In genomic region chr11:125423247-125423849, GRCh38 we compare ENCODE assay signal across 9 cellular contexts.
DNase-seq lines count a peak whose midpoint lies in the region; ATAC-seq and TF ChIP-seq lines count a peak whose summit lies in the region.
"Had no signal": no experiment of that assay in that cellular context is flagged by ENCODE, and none has a peak within 500 bp of the region (broad histone marks: within the 10 kb centered on the region; RNA-seq: fewer than 3 reads in every experiment).

No MANE protein-coding gene starts in this region.

- no peak overlapping the region for H3K4me3 Mint-ChIP-seq in activated CD4-positive, alpha-beta T cell treated with anti-CD3 and anti-CD28 coated beads, Interleukin-2, amount 10 ng/mL, durations not matched to agents 7 days and 5 days

- H3K27ac Mint-ChIP-seq in activated CD4-positive, alpha-beta T cell treated with anti-CD3 and anti-CD28 coated beads, Interleukin-2, amount 10 ng/mL, durations not matched to agents 7 days and 5 days, result no peak overlapping the region

- peaks cover 2% of the 10 kb centered on the region for H3K27me3 Mint-ChIP-seq in activated CD4-positive, alpha-beta T cell treated with anti-CD3 and anti-CD28 coated beads, Interleukin-2, amount 10 ng/mL, durations not matched to agents 7 days and 5 days

- no peaks in the 10 kb centered on the region for H3K36me3 Mint-ChIP-seq in activated CD4-positive, alpha-beta T cell treated with anti-CD3 and anti-CD28 coated beads, Interleukin-2, amount 10 ng/mL, durations not matched to agents 7 days and 5 days (ENCODE audit: low read depth)

- H3K36me3 ChIP-seq in brain microvascular endothelial cell (replicated peaks), result no peaks in the 10 kb centered on the region
- no peaks in the 10 kb centered on the region for H3K36me3 ChIP-seq in left lung

- H3K9me3 Mint-ChIP-seq in activated CD4-positive, alpha-beta T cell treated with anti-CD3 and anti-CD28 coated beads, Interleukin-2, amount 10 ng/mL, durations not matched to agents 7 days and 5 days, result no peaks in the 10 kb centered on the region

- POLR2A ChIA-PET in activated CD4-positive, alpha-beta T cell treated with anti-CD3 and anti-CD28 coated beads, Interleukin-2, amount 10 ng/mL, durations not matched to agents 7 days and 5 days (lab: Charles Lee), result no interaction called here

- no peak overlapping the region for H3K4me3 ChIP-seq in brain microvascular endothelial cell (ENCODE audit: low read depth, low read length)
- H3K4me3 ChIP-seq in retinal pigment epithelial cell (ENCODE audit: low read length), result no peak overlapping the region
- H3K4me3 ChIP-seq in left lung, result no peak overlapping the region

- H3K27me3 ChIP-seq in brain microvascular endothelial cell (replicated peaks), result no peaks in the 10 kb centered on the region
- peaks cover 0 to 8% of the 10 kb centered on the region in 2 donors for H3K27me3 ChIP-seq in left lung

- in situ Hi-C loops in brain microvascular endothelial cell (cut with HindIII; ENCODE audit: low pct_ligation_motif_present, low sequenced_read_pairs), result loop anchor here (25.0 kb wide), 1 partner anchor 461 kb away; the partner anchor contains the start of gene CCDC15

- ATAC-seq in HG03442 (IDR thresholded peaks at IDR 0.05; ENCODE audit: unreplicated experiment) (no peak), left lung (no peak)

- DNase-seq in activated CD4-positive, alpha-beta T cell treated with anti-CD3 and anti-CD28 coated beads, Interleukin-2, amount 10 ng/mL, durations not matched to agents 7 days and 5 days, result peak; percentile 13
- DNase-seq in activated CD4-positive, alpha-beta T cell treated with anti-CD3 and anti-CD28 coated beads for 1 hour, result no peak
- DNase-seq in HPDE6-E6E7 (ENCODE audit: extremely low spot score) (peak; percentile 27), brain microvascular endothelial cell (no peak), retinal pigment epithelial cell (ENCODE audit: low read depth) (no peak), left lung (no peak), head of caudate nucleus (no peak)
- DNase-seq: COR-L47 had no signal

- TF ChIP-seq CTCF in brain microvascular endothelial cell (IDR thresholded peaks at IDR 0.05; ENCODE audit: low read depth, low read length, missing control alignments) (peak; percentile 61), retinal pigment epithelial cell (conservative IDR thresholded peaks at IDR 0.05; ENCODE audit: low read depth, low read length) (peak; percentile 67), left lung (IDR thresholded peaks at IDR 0.05) (no peak)

- H3K4me1 ChIP-seq in left lung, result no peaks in the 10 kb centered on the region

- intact Hi-C loops in left lung (cut with DNase I) (no loop called here), head of caudate nucleus (cut with DNase I) (no loop called here)

- H3K4me1 Mint-ChIP-seq in activated CD4-positive, alpha-beta T cell treated with anti-CD3 and anti-CD28 coated beads, Interleukin-2, amount 10 ng/mL, durations not matched to agents 7 days and 5 days, result no peaks in the 10 kb centered on the region

- CTCF ChIA-PET in activated CD4-positive, alpha-beta T cell treated with anti-CD3 and anti-CD28 coated beads, Interleukin-2, amount 10 ng/mL, durations not matched to agents 7 days and 5 days (lab: Charles Lee), result no interaction called here

- H3K27ac ChIP-seq in brain microvascular endothelial cell (no peak overlapping the region), left lung (no peak overlapping the region)

- no peaks in the 10 kb centered on the region for H3K9me3 ChIP-seq in left lung

Comparison
In these comparisons a context has a peak if more than half of its experiments do, and no peak if none do; other contexts are left out.
1. DNase-seq: peak in activated CD4-positive, alpha-beta T cell treated with anti-CD3 and anti-CD28 coated beads, Interleukin-2, amount 10 ng/mL, durations not matched to agents 7 days and 5 days (single experiment) and HPDE6-E6E7 (single experiment); none in activated CD4-positive, alpha-beta T cell treated with anti-CD3 and anti-CD28 coated beads for 1 hour (single experiment), brain microvascular endothelial cell (single experiment), retinal pigment epithelial cell (single experiment), left lung (0 of 2) and head of caudate nucleus (0 of 42).
2. CTCF ChIP-seq: peak in brain microvascular endothelial cell (single experiment) and retinal pigment epithelial cell (single experiment); none in left lung (0 of 2).